Comparison of ENCODE assay signal across 19 cellular contexts in the genomic region with DNA sequence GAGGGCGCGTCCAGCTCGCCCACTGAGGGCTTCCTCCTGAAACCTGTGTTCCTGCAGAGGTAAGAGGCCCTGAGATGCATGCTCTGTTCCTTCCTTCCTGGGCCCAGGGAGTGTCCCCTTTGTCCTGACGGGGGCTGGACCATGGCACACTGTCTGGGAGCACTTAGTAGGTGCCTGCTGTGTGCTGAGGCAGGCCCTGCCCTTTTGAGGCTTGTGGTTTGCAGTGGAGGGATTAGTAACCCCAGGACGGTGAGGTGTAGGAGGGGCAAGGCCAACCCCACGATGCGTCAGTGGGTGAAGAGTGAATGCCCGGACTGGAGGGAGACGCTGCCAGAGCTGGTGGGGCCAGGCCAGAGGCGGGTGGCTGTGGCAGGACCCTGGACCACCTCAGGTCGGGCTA. TPM values are rescaled to one million over a fixed set of nuclear protein-coding genes. Genes with fewer than 3 reads are reported as not detected.
A peak's percentile ranks its signal among the peaks of the same experiment; 100 is the strongest.
DNase-seq lines count a peak whose midpoint lies in the region; ATAC-seq and TF ChIP-seq lines count a peak whose summit lies in the region.
"Had no signal": no experiment of that assay in that cellular context is flagged by ENCODE, and none has a peak within 500 bp of the region (broad histone marks: within the 10 kb centered on the region; RNA-seq: fewer than 3 reads in every experiment).

No MANE protein-coding gene starts in this region.

- no peak overlapping the region for H3K4me3 Mint-ChIP-seq in MCF 10A (ENCODE audit: unreplicated experiment)
- H3K4me3 Mint-ChIP-seq: CD14-positive monocyte, H9 had no signal

- 86% methylated on average over 7 of the region's 11 CpGs for WGBS in mammary epithelial cell (ENCODE audit: low coverage, missing lambda C conversion rate)
- 83 to 100% methylated on average over 6 to 7 of the region's 11 CpGs for WGBS in upper lobe of left lung, 2 donors

- H3K9me3 Mint-ChIP-seq in MCF 10A (ENCODE audit: unreplicated experiment): peaks cover 18% of the 10 kb centered on the region

- H3K4me1 ChIP-seq in mammary epithelial cell (ENCODE audit: insufficient read depth, low read length) (peaks cover 12% of the 10 kb centered on the region), lower lobe of right lung (peaks cover 38% of the 10 kb centered on the region), upper lobe of left lung (peaks cover 25 to 52% (median 32%) of the 10 kb centered on the region in 4 donors)
- H3K4me1 ChIP-seq: Caco-2 had no signal

- H3K9me3 ChIP-seq in mammary epithelial cell (replicated peaks; ENCODE audit: insufficient read depth, low read length): peaks cover 23% of the 10 kb centered on the region
- peaks cover 15% of the 10 kb centered on the region for H3K9me3 ChIP-seq in lower lobe of right lung
- peaks cover 0 to 20% (median 12%) of the 10 kb centered on the region in 4 donors for H3K9me3 ChIP-seq in upper lobe of left lung

- peak in 1 of 2 donors; percentile 5 for ATAC-seq in lower lobe of right lung
- no peak for ATAC-seq in upper lobe of left lung (ENCODE audit: low FRiP score in 2 of 2)

- H3K4me1 Mint-ChIP-seq in MCF 10A (ENCODE audit: insufficient read depth, unreplicated experiment): peaks cover 11% of the 10 kb centered on the region
- H3K4me1 Mint-ChIP-seq: H9 had no signal

- peaks cover 49% of the 10 kb centered on the region for H3K36me3 Mint-ChIP-seq in MCF 10A (ENCODE audit: insufficient read depth, unreplicated experiment)

- TF ChIP-seq CTCF in mammary epithelial cell (conservative IDR thresholded peaks at IDR 0.05 in 1 of 2, IDR thresholded peaks at IDR 0.05 in 1 of 2; ENCODE audit: extremely low read depth in 1 of 2, insufficient read depth in 1 of 2, low read depth in 1 of 2, low read length in 2 of 2) (no peak), MCF 10A (IDR thresholded peaks at IDR 0.05; ENCODE audit: unreplicated experiment) (no peak), lower lobe of right lung (IDR thresholded peaks at IDR 0.05) (no peak), upper lobe of left lung (IDR thresholded peaks at IDR 0.05) (no peak)

- no peak overlapping the region for H3K9ac ChIP-seq in mammary epithelial cell (ENCODE audit: insufficient read depth, low read length)

- H3K27ac ChIP-seq in mammary epithelial cell (ENCODE audit: insufficient read depth, low read depth, low read length): no peak overlapping the region
- H3K27ac ChIP-seq in lower lobe of right lung: peak overlapping the region; percentile 49
- peak overlapping the region; percentile 64 to 86 (median 81) for H3K27ac ChIP-seq in upper lobe of left lung

- CTCF ChIA-PET in mammary epithelial cell (lab: Charles Lee; ENCODE audit: low non-redundant PET) (no interaction called here), MCF 10A (lab: Yijun Ruan, JAX) (no interaction called here)

- in situ Hi-C loops in mammary epithelial cell (cut with MboI; ENCODE audit: low sequenced_read_pairs in 2 of 2): no loop called here

- H3K4me3 ChIP-seq in mammary epithelial cell (replicated peaks in 1 of 3; ENCODE audit: insufficient read depth in 1 of 3, low read depth in 2 of 3, low read length in 3 of 3) (no peak overlapping the region), lower lobe of right lung (no peak overlapping the region), upper lobe of left lung (no peak overlapping the region)
- H3K4me3 ChIP-seq: GM12878 had no signal

- no peak overlapping the region for H3K4me2 ChIP-seq in mammary epithelial cell (ENCODE audit: insufficient read depth, low read depth, low read length)

- peaks cover 3% of the 10 kb centered on the region for H3K36me3 ChIP-seq in mammary epithelial cell (ENCODE audit: insufficient read depth, low read length)
- H3K36me3 ChIP-seq in lower lobe of right lung: peaks cover 58% of the 10 kb centered on the region
- H3K36me3 ChIP-seq in upper lobe of left lung: peaks cover 22 to 59% (median 52%) of the 10 kb centered on the region in 4 donors

- POLR2A ChIA-PET in MCF 10A (lab: Yijun Ruan, JAX): no interaction called here

- no peak for TF ChIP-seq POLR2A in upper lobe of left lung (IDR thresholded peaks at IDR 0.05)

- DNase-seq in mammary epithelial cell: peak; percentile 30
- no peak for DNase-seq in MCF 10A (ENCODE audit: unreplicated experiment)
- DNase-seq in RPMI7951 (ENCODE audit: low read depth): peak; percentile 71
- no peak for DNase-seq in lower lobe of right lung
- DNase-seq in upper lobe of left lung: no peak
- no peak for DNase-seq in NCI-H526 treated with DMSO at 0.1 percent for 48 hours (lab: John Stamatoyannopoulos, UW)
- DNase-seq in SHP77 (lab: John Stamatoyannopoulos, UW): no peak
- DNase-seq in NCI-H510A treated with DMSO at 0.1 percent for 48 hours (lab: John Stamatoyannopoulos, UW): no peak
- DNase-seq: Caco-2, DMS53, H9, Karpas-422, NCI-H1417, NCI-H1930, NCI-H2171 treated with DMSO at 0.1 percent for 48 hours had no signal

- H4K20me1 ChIP-seq in mammary epithelial cell (ENCODE audit: insufficient read depth, low read length): no peaks in the 10 kb centered on the region

- H3K27me3 ChIP-seq in mammary epithelial cell (ENCODE audit: insufficient read depth, low read length): no peaks in the 10 kb centered on the region
- no peaks in the 10 kb centered on the region for H3K27me3 ChIP-seq in lower lobe of right lung (ENCODE audit: low read depth)
- H3K27me3 ChIP-seq in upper lobe of left lung: no peaks in the 10 kb centered on the region

- dilution Hi-C loops in mammary epithelial cell (cut with HindIII; ENCODE audit: low sequenced_read_pairs): no loop called here

- no peak overlapping the region for H3K27ac Mint-ChIP-seq in MCF 10A (ENCODE audit: low read depth, unreplicated experiment)

- H2AFZ ChIP-seq in mammary epithelial cell (ENCODE audit: low read depth, low read length): no peak overlapping the region

- H3K79me2 ChIP-seq in mammary epithelial cell (ENCODE audit: insufficient read depth, low read length): peaks cover 25% of the 10 kb centered on the region

- intact Hi-C loops in mammary epithelial cell (cut with micrococcal nuclease): no loop called here
- intact Hi-C loops in MCF 10A (cut with micrococcal nuclease): no loop called here
- intact Hi-C loops in lower lobe of right lung (cut with DNase I): no loop called here

- no peak for TF ChIP-seq EP300 in upper lobe of left lung (IDR thresholded peaks at IDR 0.05)

- BruUV-seq in mammary epithelial cell (replicated peaks; lab: Mats Ljungman, UMichigan) (no TSS peak), MCF 10A (replicated peaks; lab: Mats Ljungman, UMichigan) (no TSS peak)

- no peaks in the 10 kb centered on the region for H3K27me3 Mint-ChIP-seq in MCF 10A (ENCODE audit: insufficient read depth, unreplicated experiment)

RNA-seq across cellular contexts. Expression of a gene that starts 11.2 kb away (rescaled TPM):
- total RNA-seq in mammary epithelial cell (1 to 10 TPM in 1 of 2 donors, under 1 TPM in 1; 0.19 to 1.0 TPM), MCF 10A (2022) (not detected in 2 replicates), lower lobe of right lung (22.5 TPM), upper lobe of left lung (100 to 1,000 TPM in 1 of 6 donors, 10 to 100 TPM in 4, 1 to 10 TPM in 1; 7.3 to 130 (median 23.2) TPM)
- polyA plus RNA-seq in mammary epithelial cell: 0.01 TPM
- polyA minus RNA-seq in mammary epithelial cell: not detected
- 4.6 and 13.9 TPM in 2 replicates for total RNA-seq in RPMI7951 (2014; rRNA removed; shearing (Covaris generic))
- total RNA-seq: Caco-2, G401, H9, NCI-H460 had no signal
- polyA plus RNA-seq: CD14-positive monocyte had no signal

RNA-seq across cellular contexts. Expression of a gene that starts 48.4 kb away (rescaled TPM):
- total RNA-seq in mammary epithelial cell (10 to 100 TPM; 35.5 to 67.2 TPM), MCF 10A (2022) (56.0 and 66.6 TPM in 2 replicates), lower lobe of right lung (56.6 TPM), upper lobe of left lung (100 to 1,000 TPM in 2 of 6 donors, 10 to 100 TPM in 4; 38.2 to 385 (median 63.5) TPM)
- 23.7 TPM for polyA plus RNA-seq in mammary epithelial cell
- polyA minus RNA-seq in mammary epithelial cell: 60.7 TPM
- 20.1 and 25.2 TPM in 2 replicates for total RNA-seq in RPMI7951 (2014; rRNA removed; shearing (Covaris generic))

Comparison
In these comparisons a context has a peak if more than half of its experiments do, and no peak if none do; other contexts are left out.
1. DNase-seq: peak in mammary epithelial cell (single experiment) and RPMI7951 (single experiment); none in MCF 10A (single experiment), lower lobe of right lung (single experiment), upper lobe of left lung (0 of 2), NCI-H526 treated with DMSO at 0.1 percent for 48 hours (single experiment), SHP77 (0 of 2) and NCI-H510A treated with DMSO at 0.1 percent for 48 hours (single experiment).